In genomic region chr5:61330341-61330878, GRCh38 we compare ENCODE assay signal across 8 cellular contexts. TPM values are rescaled to one million over a fixed set of nuclear protein-coding genes. Genes with fewer than 3 reads are reported as not detected.
DNase-seq lines count a peak whose midpoint lies in the region; ATAC-seq and TF ChIP-seq lines count a peak whose summit lies in the region.

No MANE protein-coding gene starts in this region.

- peak overlapping the region; percentile 80 for H3K4me2 ChIP-seq in MM.1S (ENCODE audit: low read depth, low read length)
- H3K4me2 ChIP-seq in fibroblast of lung (ENCODE audit: extremely low read depth, insufficient read depth, low read length): peak overlapping the region; percentile 67

- peak overlapping the region; percentile 94 for H3K4me3 ChIP-seq in MM.1S (ENCODE audit: low read length)
- H3K4me3 ChIP-seq in fibroblast of lung (replicated peaks in 1 of 4; ENCODE audit: control extremely low read depth in 1 of 4, insufficient read depth in 1 of 4, low read depth in 3 of 4, low read length in 4 of 4): peak overlapping the region; percentile 58 to 89 (median 77)

- H3K9me3 Mint-ChIP-seq in activated CD8-positive, alpha-beta memory T cell treated with anti-CD3 and anti-CD28 coated beads, Interleukin-2, amount 10 ng/mL, durations not matched to agents 7 days and 5 days (ENCODE audit: low read depth): no peaks in the 10 kb centered on the region
- no peaks in the 10 kb centered on the region for H3K9me3 Mint-ChIP-seq in activated CD4-positive, alpha-beta T cell treated with anti-CD3 and anti-CD28 coated beads, Interleukin-2, amount 10 ng/mL, durations not matched to agents 24 days and 14 days
- H3K9me3 Mint-ChIP-seq in naive thymus-derived CD8-positive, alpha-beta T cell: no peaks in the 10 kb centered on the region

- peaks cover 47% of the 10 kb centered on the region for H3K27me3 Mint-ChIP-seq in activated CD8-positive, alpha-beta memory T cell treated with anti-CD3 and anti-CD28 coated beads, Interleukin-2, amount 10 ng/mL, durations not matched to agents 7 days and 5 days
- peaks cover 47% of the 10 kb centered on the region for H3K27me3 Mint-ChIP-seq in activated CD4-positive, alpha-beta T cell treated with anti-CD3 and anti-CD28 coated beads, Interleukin-2, amount 10 ng/mL, durations not matched to agents 24 days and 14 days
- peaks cover 9 to 26% (median 13%) of the 10 kb centered on the region in 5 donors for H3K27me3 Mint-ChIP-seq in naive thymus-derived CD8-positive, alpha-beta T cell

- ATAC-seq in activated CD8-positive, alpha-beta memory T cell treated with anti-CD3 and anti-CD28 coated beads, Interleukin-2, amount 10 ng/mL, durations not matched to agents 7 days and 5 days: no peak
- peak; percentile 0 for ATAC-seq in naive thymus-derived CD8-positive, alpha-beta T cell

- H2AFZ ChIP-seq in MM.1S (ENCODE audit: low read length) (peak overlapping the region; percentile 72), fibroblast of lung (ENCODE audit: low read length) (peak overlapping the region; percentile 5)

- H3K9me2 ChIP-seq in MM.1S (replicated peaks; ENCODE audit: insufficient read depth, low read length): no peaks in the 10 kb centered on the region

- H3K79me2 ChIP-seq in MM.1S (ENCODE audit: low read length): peaks cover 26% of the 10 kb centered on the region
- peaks cover 33% of the 10 kb centered on the region for H3K79me2 ChIP-seq in fibroblast of lung (ENCODE audit: control insufficient read depth, insufficient read depth, low read length)

- TF ChIP-seq CTCF in MM.1S (IDR thresholded peaks at IDR 0.05; ENCODE audit: low read length) (no peak), fibroblast of lung (conservative IDR thresholded peaks at IDR 0.05 in 1 of 2, IDR thresholded peaks at IDR 0.05 in 1 of 2; ENCODE audit: low read depth in 1 of 2, low read length in 2 of 2) (no peak)

- H3K9ac ChIP-seq in MM.1S (ENCODE audit: low read length) (peak overlapping the region; percentile 72; the same call in 1 of the 2 replicates), fibroblast of lung (ENCODE audit: insufficient read depth, low read length) (peak overlapping the region; percentile 89)

- peaks cover 11% of the 10 kb centered on the region for H3K4me1 ChIP-seq in MM.1S (ENCODE audit: low read length)
- peaks cover 19% of the 10 kb centered on the region for H3K4me1 ChIP-seq in fibroblast of lung (ENCODE audit: control insufficient read depth, extremely low read depth, insufficient read depth, low read length)

- POLR2A ChIA-PET in naive thymus-derived CD8-positive, alpha-beta T cell (lab: Charles Lee): interaction anchor here (0.7 to 2.2 kb wide), 7 partner anchors 12 to 1073 kb away, joined by 3 to 22 read pairs (median 3); partner anchors contain the start of genes DIMT1, ERCC8, NDUFAF2 and SMIM15

- H4K20me1 ChIP-seq in MM.1S (ENCODE audit: insufficient read depth, low read length) (no peaks in the 10 kb centered on the region), fibroblast of lung (ENCODE audit: control insufficient read depth, extremely low read depth, insufficient read depth, low read length) (peaks cover 4% of the 10 kb centered on the region)

- DNase-seq in activated CD8-positive, alpha-beta memory T cell treated with anti-CD3 and anti-CD28 coated beads, Interleukin-2, amount 10 ng/mL, durations not matched to agents 7 days and 5 days: peak; percentile 50
- DNase-seq in activated CD8-positive, alpha-beta memory T cell treated with anti-CD3 and anti-CD28 coated beads for 24 hours: no peak
- DNase-seq in MM.1S (no peak), fibroblast of lung (ENCODE audit: low read depth in 2 of 2) (peak; percentile 68 to 80), HK-2 (ENCODE audit: unreplicated experiment) (no peak), islet precursor cell (no peak)
- no peak for DNase-seq in activated CD4-positive, alpha-beta T cell treated with anti-CD3 and anti-CD28 coated beads, Interleukin-2, amount 10 ng/mL, durations not matched to agents 24 days and 14 days
- peak in 4 of 10 donors; percentile 14 to 65 (median 16) for DNase-seq in naive thymus-derived CD8-positive, alpha-beta T cell

- H3K36me3 ChIP-seq in MM.1S (replicated peaks; ENCODE audit: insufficient read depth, low read length): no peaks in the 10 kb centered on the region
- no peaks in the 10 kb centered on the region for H3K36me3 ChIP-seq in fibroblast of lung (ENCODE audit: control insufficient read depth, insufficient read depth, low read length)

- peak overlapping the region; percentile 63; the same call in 1 of the 2 replicates for H3K27ac ChIP-seq in MM.1S (ENCODE audit: low read length)
- peak overlapping the region; percentile 83 for H3K27ac ChIP-seq in fibroblast of lung (ENCODE audit: insufficient read depth, low read length)

- CTCF ChIA-PET in activated CD8-positive, alpha-beta memory T cell treated with anti-CD3 and anti-CD28 coated beads, Interleukin-2, amount 10 ng/mL, durations not matched to agents 7 days and 5 days (lab: Charles Lee): interaction anchor here (1.0 to 2.0 kb wide), 3 partner anchors 24 to 46 kb away, joined by 3 to 5 read pairs (median 4); no protein-coding TSS in a partner anchor

- H3K36me3 Mint-ChIP-seq in activated CD8-positive, alpha-beta memory T cell treated with anti-CD3 and anti-CD28 coated beads, Interleukin-2, amount 10 ng/mL, durations not matched to agents 7 days and 5 days: peaks cover 7% of the 10 kb centered on the region
- peaks cover 11% of the 10 kb centered on the region for H3K36me3 Mint-ChIP-seq in activated CD4-positive, alpha-beta T cell treated with anti-CD3 and anti-CD28 coated beads, Interleukin-2, amount 10 ng/mL, durations not matched to agents 24 days and 14 days (ENCODE audit: low read depth)
- H3K36me3 Mint-ChIP-seq in naive thymus-derived CD8-positive, alpha-beta T cell: peaks cover 0 to 3% (median 0%) of the 10 kb centered on the region in 3 donors

- H3K27ac Mint-ChIP-seq in activated CD8-positive, alpha-beta memory T cell treated with anti-CD3 and anti-CD28 coated beads, Interleukin-2, amount 10 ng/mL, durations not matched to agents 7 days and 5 days: peak overlapping the region; percentile 28
- H3K27ac Mint-ChIP-seq in activated CD4-positive, alpha-beta T cell treated with anti-CD3 and anti-CD28 coated beads, Interleukin-2, amount 10 ng/mL, durations not matched to agents 24 days and 14 days: peak overlapping the region; percentile 62
- peak overlapping the region; percentile 64 to 94 (median 86) for H3K27ac Mint-ChIP-seq in naive thymus-derived CD8-positive, alpha-beta T cell

- peak overlapping the region; percentile 77 for H3K4me3 Mint-ChIP-seq in activated CD8-positive, alpha-beta memory T cell treated with anti-CD3 and anti-CD28 coated beads, Interleukin-2, amount 10 ng/mL, durations not matched to agents 7 days and 5 days
- peak overlapping the region; percentile 94 for H3K4me3 Mint-ChIP-seq in activated CD4-positive, alpha-beta T cell treated with anti-CD3 and anti-CD28 coated beads, Interleukin-2, amount 10 ng/mL, durations not matched to agents 24 days and 14 days
- peak overlapping the region; percentile 83 to 95 (median 88) for H3K4me3 Mint-ChIP-seq in naive thymus-derived CD8-positive, alpha-beta T cell

- H3K27me3 ChIP-seq in MM.1S (replicated peaks; ENCODE audit: insufficient read depth, low read length): peaks cover 8% of the 10 kb centered on the region; the same call in 1 of the 2 replicates
- no peaks in the 10 kb centered on the region for H3K27me3 ChIP-seq in fibroblast of lung (ENCODE audit: control insufficient read depth, insufficient read depth, low read length)

- peaks cover 44% of the 10 kb centered on the region for H3K4me1 Mint-ChIP-seq in activated CD8-positive, alpha-beta memory T cell treated with anti-CD3 and anti-CD28 coated beads, Interleukin-2, amount 10 ng/mL, durations not matched to agents 7 days and 5 days
- H3K4me1 Mint-ChIP-seq in activated CD4-positive, alpha-beta T cell treated with anti-CD3 and anti-CD28 coated beads, Interleukin-2, amount 10 ng/mL, durations not matched to agents 24 days and 14 days: peaks cover 40% of the 10 kb centered on the region
- peaks cover 32 to 48% (median 37%) of the 10 kb centered on the region in 4 donors for H3K4me1 Mint-ChIP-seq in naive thymus-derived CD8-positive, alpha-beta T cell

- H3K9me3 ChIP-seq in MM.1S (replicated peaks; ENCODE audit: insufficient read depth, low read length) (no peaks in the 10 kb centered on the region), fibroblast of lung (ENCODE audit: control insufficient read depth, insufficient read depth, low read depth, low read length) (no peaks in the 10 kb centered on the region)

- H3F3A ChIP-seq in MM.1S (ENCODE audit: insufficient read depth, low read length): peaks cover 11% of the 10 kb centered on the region

- intact Hi-C loops in activated CD4-positive, alpha-beta T cell treated with anti-CD3 and anti-CD28 coated beads, Interleukin-2, amount 10 ng/mL, durations not matched to agents 24 days and 14 days (cut with micrococcal nuclease): loop anchor here (1.0 to 10.0 kb wide), 7 partner anchors 24 to 1082 kb away; partner anchors contain the start of genes ERCC8, IPO11, KIF2A and NDUFAF2

RNA-seq across cellular contexts. Expression of gene ZSWIM6, which starts 1.6 kb away (rescaled TPM):
- 1 to 10 TPM; 5.9 to 7.6 TPM for total RNA-seq in activated CD8-positive, alpha-beta memory T cell treated with anti-CD3 and anti-CD28 coated beads, Interleukin-2, amount 10 ng/mL, durations not matched to agents 7 days and 5 days
- 7.4 and 7.9 TPM in 2 replicates for total RNA-seq in activated CD4-positive, alpha-beta T cell treated with anti-CD3 and anti-CD28 coated beads, Interleukin-2, amount 10 ng/mL, durations not matched to agents 24 days and 14 days
- total RNA-seq in fibroblast of lung: 13.6 and 23.5 TPM in 2 replicates
- 19.5 and 26.6 TPM in 2 replicates for polyA plus RNA-seq in fibroblast of lung
- 10.7 and 16.9 TPM in 2 replicates for polyA plus RNA-seq in fibroblast of lung (2012)
- 31.5 and 52.5 TPM in 2 replicates for polyA minus RNA-seq in fibroblast of lung (ENCODE audit: low replicate concordance)
- total RNA-seq in naive thymus-derived CD8-positive, alpha-beta T cell: 10 to 100 TPM; 11.6 to 11.9 TPM
- under 1 TPM; 0.14 to 0.59 (median 0.53) TPM for polyA plus RNA-seq in naive thymus-derived CD8-positive, alpha-beta T cell

Comparison
In these comparisons a context has a peak if more than half of its experiments do, and no peak if none do; other contexts are left out.
1. DNase-seq: peak in activated CD8-positive, alpha-beta memory T cell treated with anti-CD3 and anti-CD28 coated beads, Interleukin-2, amount 10 ng/mL, durations not matched to agents 7 days and 5 days (single experiment) and fibroblast of lung (2 of 2); none in activated CD8-positive, alpha-beta memory T cell treated with anti-CD3 and anti-CD28 coated beads for 24 hours (single experiment), MM.1S (single experiment), activated CD4-positive, alpha-beta T cell treated with anti-CD3 and anti-CD28 coated beads, Interleukin-2, amount 10 ng/mL, durations not matched to agents 24 days and 14 days (single experiment), HK-2 (single experiment) and islet precursor cell (single experiment).
2. H3K27ac Mint-ChIP-seq: peak in every context shown above with its lines; median percentile 86 in naive thymus-derived CD8-positive, alpha-beta T cell; 62 in activated CD4-positive, alpha-beta T cell treated with anti-CD3 and anti-CD28 coated beads, Interleukin-2, amount 10 ng/mL, durations not matched to agents 24 days and 14 days; 28 in activated CD8-positive, alpha-beta memory T cell treated with anti-CD3 and anti-CD28 coated beads, Interleukin-2, amount 10 ng/mL, durations not matched to agents 7 days and 5 days.
3. Peak in every context shown above with its lines, with median percentiles within 50 percentile points of each other: H3K4me3 Mint-ChIP-seq.